In genomic region chr4:186948361-186949291, GRCh38 we compare ENCODE assay signal across 10 cellular contexts.
DNase-seq lines count a peak whose midpoint lies in the region; ATAC-seq, FAIRE-seq and TF ChIP-seq lines count a peak whose summit lies in the region.
"Had no signal": no experiment of that assay in that cellular context is flagged by ENCODE, and none has a peak within 500 bp of the region (broad histone marks: within the 10 kb centered on the region; RNA-seq: fewer than 3 reads in every experiment).

No MANE protein-coding gene starts in this region.

- H3K79me1 ChIP-seq in H1 (ENCODE audit: low read depth, low read length): no peaks in the 10 kb centered on the region
- peaks cover 3% of the 10 kb centered on the region for H3K79me1 ChIP-seq in neuronal stem cell (ENCODE audit: low read depth, low read length)

- no peaks in the 10 kb centered on the region for H3K79me2 ChIP-seq in H1 (ENCODE audit: control insufficient read depth in 1 of 2, insufficient read depth in 2 of 2, low read length in 2 of 2)

- H3K4ac ChIP-seq in H1 (replicated peaks; ENCODE audit: insufficient read length, low read depth, low read length) (no peak overlapping the region), neuronal stem cell (ENCODE audit: low read length) (no peak overlapping the region)

- H3K36me3 ChIP-seq in H1 (ENCODE audit: control insufficient read depth in 2 of 4, insufficient read depth in 4 of 4, low read length in 3 of 4) (no peaks in the 10 kb centered on the region), neuronal stem cell (replicated peaks in 1 of 2; ENCODE audit: control insufficient read depth in 2 of 2, insufficient read depth in 2 of 2, low read length in 2 of 2) (no peaks in the 10 kb centered on the region), esophagus squamous epithelium (no peaks in the 10 kb centered on the region), small intestine (ENCODE audit: control insufficient read depth in 2 of 2, insufficient read depth in 2 of 2, low read length in 2 of 2) (no peaks in the 10 kb centered on the region)

- no peak overlapping the region for H3K18ac ChIP-seq in H1 (ENCODE audit: extremely low read depth, low read length)
- H3K18ac ChIP-seq in neuronal stem cell (ENCODE audit: low read length): no peak overlapping the region

- ATAC-seq in HG03571 (IDR thresholded peaks at IDR 0.05; ENCODE audit: unreplicated experiment): no peak

- TF ChIP-seq EP300 in H1 (IDR thresholded peaks at IDR 0.05; ENCODE audit: borderline replicate concordance in 1 of 2, low read depth in 2 of 2, low read length in 2 of 2): no peak

- H3K23ac ChIP-seq in H1 (ENCODE audit: insufficient read length) (no peak overlapping the region), neuronal stem cell (ENCODE audit: low read depth, low read length, poor library complexity) (no peak overlapping the region)

- H4K5ac ChIP-seq in H1 (ENCODE audit: insufficient read length, low read depth, low read length): no peak overlapping the region

- H3K9me3 ChIP-seq in H1 (ENCODE audit: insufficient read depth in 2 of 2, low read depth in 1 of 2, low read length in 1 of 2) (no peaks in the 10 kb centered on the region), neuronal stem cell (replicated peaks in 1 of 2; ENCODE audit: control insufficient read depth in 2 of 2, insufficient read depth in 1 of 2, low read depth in 1 of 2, low read length in 2 of 2) (no peaks in the 10 kb centered on the region), esophagus squamous epithelium (no peaks in the 10 kb centered on the region), small intestine (ENCODE audit: control insufficient read depth, low read depth) (no peaks in the 10 kb centered on the region)

- H3K27ac ChIP-seq in C4-2B: no peak overlapping the region
- H3K27ac ChIP-seq in H1 (ENCODE audit: low read depth, low read length): no peak overlapping the region
- no peak overlapping the region for H3K27ac ChIP-seq in neuronal stem cell (replicated peaks; ENCODE audit: low read length)
- peak overlapping the region in 1 of 4 donors; percentile 29 for H3K27ac ChIP-seq in esophagus squamous epithelium
- H3K27ac ChIP-seq in small intestine (ENCODE audit: low read depth in 1 of 2, low read length in 1 of 2): peak overlapping the region in 1 of 2 donors; percentile 35

- no peak overlapping the region for H2BK120ac ChIP-seq in H1 (replicated peaks; ENCODE audit: low read depth, low read length)
- H2BK120ac ChIP-seq in neuronal stem cell (ENCODE audit: low read depth, low read length): no peak overlapping the region

- H3K4me3 ChIP-seq in H1 (ENCODE audit: extremely low read depth in 1 of 4, insufficient read depth in 2 of 4, low read depth in 3 of 4, low read length in 4 of 4) (no peak overlapping the region), neuronal stem cell (ENCODE audit: low read length in 2 of 2) (no peak overlapping the region), esophagus squamous epithelium (peak overlapping the region in 1 of 4 donors; percentile 31), small intestine (ENCODE audit: low read depth in 1 of 2, low read length in 2 of 2) (no peak overlapping the region)
- H3K4me3 ChIP-seq: lung had no signal

- H2BK5ac ChIP-seq in H1 (ENCODE audit: low read depth, low read length) (no peak overlapping the region), neuronal stem cell (ENCODE audit: low read length) (no peak overlapping the region)

- peak overlapping the region; percentile 55; the same call in 1 of the 2 replicates for H2BK20ac ChIP-seq in H1 (ENCODE audit: low read length)

- H2AFZ ChIP-seq in H1 (ENCODE audit: low read length) (peak overlapping the region; percentile 19; the same call in 1 of the 2 replicates), neuronal stem cell (ENCODE audit: low read length) (peak overlapping the region; percentile 77)

- H3K27me3 ChIP-seq in H1 (replicated peaks in 1 of 4; ENCODE audit: control insufficient read depth in 3 of 4, extremely low read depth in 1 of 4, insufficient read depth in 3 of 4, low read length in 3 of 4) (no peaks in the 10 kb centered on the region), neuronal stem cell (ENCODE audit: control insufficient read depth in 3 of 3, insufficient read depth in 3 of 3, low read depth in 1 of 3, low read length in 3 of 3) (no peaks in the 10 kb centered on the region), esophagus squamous epithelium (no peaks in the 10 kb centered on the region), small intestine (ENCODE audit: control insufficient read depth in 2 of 2, insufficient read depth in 2 of 2, low read length in 2 of 2) (no peaks in the 10 kb centered on the region)

- intact Hi-C loops in esophagus squamous epithelium (cut with DNase I): no loop called here

- no peak overlapping the region for H3K56ac ChIP-seq in H1 (replicated peaks; ENCODE audit: insufficient read length, low read depth, low read length)

- H4K91ac ChIP-seq in H1 (replicated peaks; ENCODE audit: insufficient read length, low read length) (no peak overlapping the region), neuronal stem cell (ENCODE audit: low read depth, low read length, poor library complexity) (no peak overlapping the region)

- POLR2A ChIA-PET in H1 (lab: Charles Lee; ENCODE audit: partially characterized antibody): no interaction called here

- H3K4me2 ChIP-seq in H1 (ENCODE audit: insufficient read depth in 1 of 2, low read depth in 2 of 2, low read length in 2 of 2): no peak overlapping the region
- no peak overlapping the region for H3K4me2 ChIP-seq in neuronal stem cell (ENCODE audit: insufficient read depth, low read length, poor library complexity, severe bottlenecking)

- no peaks in the 10 kb centered on the region for H4K20me1 ChIP-seq in H1 (replicated peaks in 1 of 2; ENCODE audit: control insufficient read depth in 1 of 2, insufficient read depth in 2 of 2, low read length in 2 of 2)

- no peak overlapping the region for H4K8ac ChIP-seq in H1 (ENCODE audit: extremely low read depth, insufficient read depth, low read length)
- H4K8ac ChIP-seq in neuronal stem cell (ENCODE audit: low read depth, low read length): no peak overlapping the region

- CTCF ChIA-PET in H1 (lab: Charles Lee; ENCODE audit: partially characterized antibody): interaction anchor here (0.6 to 2.7 kb wide), 21 partner anchors 8 to 1536 kb away, joined by 3 to 8 read pairs (median 3); no protein-coding TSS in a partner anchor

- FAIRE-seq in H1 (lab: Jason Lieb, UNC): no peak
- no peak for FAIRE-seq in small intestine (lab: Jason Lieb, UNC)

- H2BK15ac ChIP-seq in H1 (ENCODE audit: low read length) (no peak overlapping the region), neuronal stem cell (ENCODE audit: low read length) (no peak overlapping the region)

- DNase-seq in NCI-H1092 treated with DMSO at 0.1 percent for 48 hours (lab: John Stamatoyannopoulos, UW): peak; percentile 3
- peak in 1 of 2 experiments; percentile 67 for DNase-seq in H1 (ENCODE audit: low read depth in 1 of 2, low spot score in 2 of 2)
- DNase-seq in neuronal stem cell (ENCODE audit: low spot score): no peak
- DNase-seq in activated naive CD4-positive, alpha-beta T cell treated with anti-CD3 and anti-CD28 coated beads, Interleukin-2, amount 50 U/mL, for 16 hours: no peak
- no peak for DNase-seq in esophagus squamous epithelium (lab: John Stamatoyannopoulos, UW)
- no peak for DNase-seq in small intestine
- DNase-seq: NCI-H1417 treated with DMSO at 0.1 percent for 48 hours had no signal

- H3K9ac ChIP-seq in H1 (replicated peaks in 1 of 4; ENCODE audit: extremely low read depth in 1 of 4, low read depth in 3 of 4, low read length in 3 of 4): no peak overlapping the region
- H3K9ac ChIP-seq in neuronal stem cell (ENCODE audit: low read depth, low read length, poor library complexity): no peak overlapping the region

- H3K4me1 ChIP-seq in H1 (replicated peaks in 1 of 4; ENCODE audit: control insufficient read depth in 3 of 4, insufficient read depth in 4 of 4, low read length in 3 of 4) (peaks cover 0 to 3% (median under 1%) of the 10 kb centered on the region in 4 experiments; a peak in 3 of 7 replicates), neuronal stem cell (ENCODE audit: control insufficient read depth in 2 of 2, insufficient read depth in 1 of 2, low read depth in 1 of 2, low read length in 2 of 2) (peaks cover 3 to 8% of the 10 kb centered on the region in 2 donors), esophagus squamous epithelium (no peaks in the 10 kb centered on the region), small intestine (ENCODE audit: control insufficient read depth in 2 of 2, insufficient read depth in 1 of 2, low read depth in 1 of 2, low read length in 1 of 2) (peaks cover 3 to 8% of the 10 kb centered on the region in 2 donors)

- no peak overlapping the region for H2BK12ac ChIP-seq in H1 (ENCODE audit: low read depth, low read length)
- no peak overlapping the region for H2BK12ac ChIP-seq in neuronal stem cell (ENCODE audit: low read length)

- H3K14ac ChIP-seq in H1 (ENCODE audit: insufficient read length): no peak overlapping the region
- no peak overlapping the region for H3K14ac ChIP-seq in neuronal stem cell (ENCODE audit: low read length)

- TF ChIP-seq POLR2A in H1 (IDR thresholded peaks at IDR 0.05; ENCODE audit: control extremely low read depth in 1 of 2, low read depth in 2 of 2, low read length in 2 of 2) (no peak), esophagus squamous epithelium (IDR thresholded peaks at IDR 0.05) (no peak)

- H2AK5ac ChIP-seq in H1 (ENCODE audit: low read depth, low read length): no peak overlapping the region
- no peak overlapping the region for H2AK5ac ChIP-seq in neuronal stem cell (ENCODE audit: low read depth, low read length)

- TF ChIP-seq RAD21 in H1 (IDR thresholded peaks at IDR 0.05 in 1 of 2, conservative IDR thresholded peaks at IDR 0.05 in 1 of 2; ENCODE audit: low read depth in 2 of 2, low read length in 2 of 2): peak; percentile 91

- TF ChIP-seq CTCF in C4-2B (conservative IDR thresholded peaks at IDR 0.05) (peak; percentile 20; the same call in 1 of the 2 replicates), H1 (IDR thresholded peaks at IDR 0.05; ENCODE audit: control extremely low read depth in 1 of 3, insufficient read depth in 1 of 3, low read depth in 1 of 3, low read length in 3 of 3) (peak; percentile 64 to 79 (median 75)), esophagus squamous epithelium (IDR thresholded peaks at IDR 0.05) (no peak)

- WGBS in H1 (ENCODE audit: extremely low coverage in 1 of 2, insufficient coverage in 1 of 2, insufficient read length in 1 of 2, insufficient replicate concordance in 2 of 2, low coverage in 1 of 2, low lambda C conversion rate in 2 of 2, missing lambda C conversion rate in 1 of 2), 2 experiments: 70% methylated on average over 16 of the region's 16 CpGs; no CpG with 5 or more reads in 1 of the 2 experiments
- WGBS in neuronal stem cell (ENCODE audit: extremely low coverage in 2 of 2, insufficient read length in 2 of 2, insufficient replicate concordance in 1 of 2), 2 donors: no CpG with 5 or more reads among the region's 16 CpGs
- WGBS in esophagus squamous epithelium, 2 donors: 52 to 62% methylated on average over 13 to 15 of the region's 16 CpGs
- 33 to 58% (median 48%) methylated on average over 16 of the region's 16 CpGs for WGBS in small intestine, 3 donors

- H3K23me2 ChIP-seq in H1 (ENCODE audit: low read depth, low read length): no peaks in the 10 kb centered on the region

TF ChIP-seq in H1, 55 proteins besides CTCF, POLR2A, EP300 and RAD21:
- TF ChIP-seq YY1 (IDR thresholded peaks at IDR 0.05; ENCODE audit: low read depth, low read length) (peak; percentile 77), KDM4A (IDR thresholded peaks at IDR 0.05; ENCODE audit: low read depth, low read length, severe bottlenecking) (no peak)

Comparison
In these comparisons a context has a peak if more than half of its experiments do, and no peak if none do; other contexts are left out.
1. CTCF ChIP-seq: peak in C4-2B (single experiment) and H1 (3 of 3); none in esophagus squamous epithelium (0 of 6).